Comparison of ENCODE assay signal across 9 cellular contexts in the genomic region with DNA sequence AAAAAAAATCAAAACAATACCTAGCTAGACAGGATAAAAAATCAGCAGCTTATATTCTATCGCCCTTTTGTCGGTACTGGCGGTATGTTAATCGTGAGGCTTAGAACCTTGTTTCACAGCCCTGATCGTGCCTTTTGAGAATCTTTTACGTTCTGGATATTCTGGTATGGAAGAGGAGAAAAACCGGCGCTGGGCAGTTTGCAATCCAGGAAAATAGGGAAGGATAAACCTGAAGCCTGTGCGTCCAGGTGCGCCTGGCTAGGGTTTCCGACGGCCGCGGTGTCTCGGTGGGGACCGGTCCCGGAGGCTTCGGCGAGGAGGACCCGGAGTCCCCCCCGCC. TPM values are rescaled to one million over a fixed set of nuclear protein-coding genes. Genes with fewer than 3 reads are reported as not detected.
DNase-seq lines count a peak whose midpoint lies in the region; ATAC-seq and TF ChIP-seq lines count a peak whose summit lies in the region.
"Had no signal": no experiment of that assay in that cellular context is flagged by ENCODE, and none has a peak within 500 bp of the region (broad histone marks: within the 10 kb centered on the region; RNA-seq: fewer than 3 reads in every experiment).

No MANE protein-coding gene starts in this region.

- H3K27me3 Mint-ChIP-seq in IgD-negative memory B cell (peaks cover 43% of the 10 kb centered on the region), neural progenitor cell (ENCODE audit: insufficient read depth, low read depth) (peaks cover 58% of the 10 kb centered on the region)

- no peak overlapping the region for H3K27ac ChIP-seq in neural progenitor cell

- peak overlapping the region in 3 of 4 donors; percentile 47 to 85 (median 82) for H3K4me3 Mint-ChIP-seq in IgD-negative memory B cell
- peak overlapping the region; percentile 86 for H3K4me3 Mint-ChIP-seq in neural progenitor cell

- DNase-seq in BJ (ENCODE audit: low read depth) (no peak), neural progenitor cell (ENCODE audit: low spot score) (no peak), NCI-H2029 (lab: John Stamatoyannopoulos, UW) (no peak), nucleus accumbens (lab: John Stamatoyannopoulos, UW) (no peak)
- DNase-seq in effector CD8-positive, alpha-beta T cell (lab: John Stamatoyannopoulos, UW) = no peak
- DNase-seq: activated CD8-positive, alpha-beta memory T cell treated with anti-CD3 and anti-CD28 coated beads, Interleukin-2, amount 50 U/mL, for 48 hours had no signal

- H3K4me3 ChIP-seq in BJ (ENCODE audit: low read depth, low read length) = peak overlapping the region; percentile 83
- peak overlapping the region; percentile 40 for H3K4me3 ChIP-seq in endocrine pancreas (ENCODE audit: control insufficient read depth, insufficient read depth, low read length)
- H3K4me3 ChIP-seq in neural progenitor cell = peak overlapping the region; percentile 52

- H3K27ac Mint-ChIP-seq in IgD-negative memory B cell (peak overlapping the region in 1 of 3 donors; percentile 64), neural progenitor cell (no peak overlapping the region)

- H3K9me3 ChIP-seq in endocrine pancreas (ENCODE audit: control insufficient read depth, low read length) (no peaks in the 10 kb centered on the region), neural progenitor cell (ENCODE audit: low read depth) (no peaks in the 10 kb centered on the region)

- peaks cover 12% of the 10 kb centered on the region for H4K20me1 ChIP-seq in neural progenitor cell (ENCODE audit: low read depth)

- H3K36me3 Mint-ChIP-seq in IgD-negative memory B cell (no peaks in the 10 kb centered on the region), neural progenitor cell (no peaks in the 10 kb centered on the region)

- H2AFZ ChIP-seq in neural progenitor cell (replicated peaks) = peak overlapping the region; percentile 72

- H3K9ac ChIP-seq in endocrine pancreas (ENCODE audit: control insufficient read depth, insufficient read depth, low read length) (no peak overlapping the region), neural progenitor cell (no peak overlapping the region)

- POLR2A ChIA-PET in BJ (lab: Charles Lee) = no interaction called here

- peaks cover 0 to 12% (median 0%) of the 10 kb centered on the region in 3 donors for H3K4me1 Mint-ChIP-seq in IgD-negative memory B cell
- peaks cover 2% of the 10 kb centered on the region for H3K4me1 Mint-ChIP-seq in neural progenitor cell

- CTCF ChIA-PET in BJ (lab: Yijun Ruan, JAX) = interaction anchor here (0.5 to 1.2 kb wide), 3 partner anchors 16 to 63 kb away, joined by 3 to 5 read pairs (median 4); no protein-coding TSS in a partner anchor

- H3K79me2 ChIP-seq in neural progenitor cell (ENCODE audit: low read depth) = no peaks in the 10 kb centered on the region

- peak overlapping the region; percentile 86 for H3K4me2 ChIP-seq in neural progenitor cell

- H3K9me3 Mint-ChIP-seq in IgD-negative memory B cell (no peaks in the 10 kb centered on the region), neural progenitor cell (no peaks in the 10 kb centered on the region)

- no peak for TF ChIP-seq CTCF in BJ (IDR thresholded peaks at IDR 0.05; ENCODE audit: insufficient read depth, low read depth, low read length)
- no peak for TF ChIP-seq CTCF in neural progenitor cell (IDR thresholded peaks at IDR 0.05)

- H3K36me3 ChIP-seq in BJ (ENCODE audit: control insufficient read depth, insufficient read depth, low read length) (no peaks in the 10 kb centered on the region), endocrine pancreas (ENCODE audit: control insufficient read depth, insufficient read depth, low read length) (no peaks in the 10 kb centered on the region), neural progenitor cell (no peaks in the 10 kb centered on the region)

- no peaks in the 10 kb centered on the region for H3K27me3 ChIP-seq in BJ (ENCODE audit: control insufficient read depth, insufficient read depth, low read length)
- no peaks in the 10 kb centered on the region for H3K27me3 ChIP-seq in endocrine pancreas (ENCODE audit: control insufficient read depth, insufficient read depth, low read length)
- peaks cover 100% of the 10 kb centered on the region for H3K27me3 ChIP-seq in neural progenitor cell

- H3K4me1 ChIP-seq in endocrine pancreas (ENCODE audit: control insufficient read depth, insufficient read depth, low read length) (no peaks in the 10 kb centered on the region), neural progenitor cell (peaks cover 4% of the 10 kb centered on the region)

- no peak for ATAC-seq in HG03571 (IDR thresholded peaks at IDR 0.05; ENCODE audit: unreplicated experiment)

- H3F3A ChIP-seq in neural progenitor cell (ENCODE audit: low read depth) = peaks cover 25% of the 10 kb centered on the region

RNA-seq across cellular contexts. Expression of a gene that starts 0.3 kb away (rescaled TPM):
- polyA plus RNA-seq in BJ (2011; rRNA removed) (58.8 and 73.1 TPM in 2 replicates), IgD-negative memory B cell (not detected)
- 27.8 and 31.3 TPM in 2 replicates for polyA minus RNA-seq in BJ (2011; rRNA and poly(A)+ RNA removed)
- total RNA-seq in neural progenitor cell (ENCODE audit: low replicate concordance) = not detected in 2 replicates

RNA-seq across cellular contexts. Expression of a gene that starts 17.6 kb away (rescaled TPM):
- polyA plus RNA-seq in BJ (2011; rRNA removed) = 5.7 and 8.7 TPM in 2 replicates
- 6.1 and 7.6 TPM in 2 replicates for polyA minus RNA-seq in BJ (2011; rRNA and poly(A)+ RNA removed)
- polyA plus RNA-seq in IgD-negative memory B cell = 7.3 TPM
- 6.5 and 8.5 TPM in 2 replicates for total RNA-seq in neural progenitor cell (ENCODE audit: low replicate concordance)

RNA-seq across cellular contexts. Expression of a gene that starts 27.8 kb away (rescaled TPM):
- polyA plus RNA-seq in BJ (2011; rRNA removed) = 8.2 and 10.8 TPM in 2 replicates
- polyA minus RNA-seq in BJ (2011; rRNA and poly(A)+ RNA removed) = 9.3 and 14.3 TPM in 2 replicates
- polyA plus RNA-seq in IgD-negative memory B cell = 8.6 TPM
- 4.3 and 6.8 TPM in 2 replicates for total RNA-seq in neural progenitor cell (ENCODE audit: low replicate concordance)

RNA-seq across cellular contexts. Expression of a gene that starts 39.8 kb away (rescaled TPM):
- polyA plus RNA-seq in BJ (2011; rRNA removed) = 151 and 226 TPM in 2 replicates
- polyA minus RNA-seq in BJ (2011; rRNA and poly(A)+ RNA removed) = 47.0 and 57.6 TPM in 2 replicates
- 77.1 TPM for polyA plus RNA-seq in IgD-negative memory B cell
- 49.9 and 62.0 TPM in 2 replicates for total RNA-seq in neural progenitor cell (ENCODE audit: low replicate concordance)

RNA-seq across cellular contexts. Expression of a gene that starts 43.5 kb away (rescaled TPM):
- 2.9 and 3.4 TPM in 2 replicates for polyA plus RNA-seq in BJ (2011; rRNA removed)
- polyA minus RNA-seq in BJ (2011; rRNA and poly(A)+ RNA removed) = 1.8 and 3.6 TPM in 2 replicates
- 0.88 TPM for polyA plus RNA-seq in IgD-negative memory B cell
- total RNA-seq in neural progenitor cell (ENCODE audit: low replicate concordance) = 4.5 and 6.0 TPM in 2 replicates

Comparison
In these comparisons a context has a peak if more than half of its experiments do, and no peak if none do; other contexts are left out.
1. RNA of a gene that starts 0.3 kb away (polyA plus RNA-seq): 58.8 to 73.1 TPM in BJ; not detected in IgD-negative memory B cell (single experiment); every median in the first group is over 10 times any median in the second.
2. Peak in every context shown above with its lines, with median percentiles within 50 percentile points of each other: H3K4me3 ChIP-seq.